ENCODE assay signal across 24 cellular contexts in genomic region chr21:38651570-38651969, GRCh38.
"Had no signal": no experiment of that assay in that cellular context is flagged by ENCODE, and none has a peak within 500 bp of the region (broad histone marks: within the 10 kb centered on the region; RNA-seq: fewer than 3 reads in every experiment).

No MANE protein-coding gene starts in this region.

- H3K4me3 ChIP-seq: colonic mucosa, coronary artery, dorsolateral prefrontal cortex, esophagus muscularis mucosa, esophagus squamous epithelium, gastrocnemius medialis, gastroesophageal sphincter, heart left ventricle, heart right ventricle had no signal

- H3K4me1 ChIP-seq: colonic mucosa, esophagus muscularis mucosa, gastrocnemius medialis, gastroesophageal sphincter, heart left ventricle, heart right ventricle had no signal

- H3K9me3 ChIP-seq: colonic mucosa, esophagus muscularis mucosa, esophagus squamous epithelium, gastrocnemius medialis, gastroesophageal sphincter, heart left ventricle, heart right ventricle had no signal

- H3K27me3 ChIP-seq: colonic mucosa had no signal

- H3K36me3 ChIP-seq: colonic mucosa, esophagus muscularis mucosa, esophagus squamous epithelium, gastrocnemius medialis, gastroesophageal sphincter, heart left ventricle, heart right ventricle had no signal

- H3K27ac ChIP-seq: colonic mucosa, dorsolateral prefrontal cortex, epithelial cell of prostate, esophagus muscularis mucosa, esophagus squamous epithelium, foreskin keratinocyte, gastrocnemius medialis, gastroesophageal sphincter, heart left ventricle, heart right ventricle had no signal

- DNase-seq: colonic mucosa; cortex of kidney; dermis blood vessel endothelial cell; dorsolateral prefrontal cortex; effector CD4-positive, alpha-beta T cell; effector CD8-positive, alpha-beta T cell; effector memory CD4-positive, alpha-beta T cell; effector memory CD8-positive, alpha-beta T cell; endodermal cell; erythroblast; esophagus squamous epithelium; foreskin fibroblast; foreskin keratinocyte; foreskin melanocyte; gastrocnemius medialis; glutamatergic neuron; head of caudate nucleus; heart left ventricle; heart right ventricle had no signal

- ATAC-seq: effector memory CD8-positive, alpha-beta T cell; esophagus mucosa; foreskin keratinocyte; gastrocnemius medialis; gastroesophageal sphincter; heart left ventricle; heart right ventricle had no signal
